32 cellular contexts compared by ENCODE assay signal in genomic region chr14:81148635-81149034, GRCh38.
DNase-seq lines count a peak whose midpoint lies in the region; ATAC-seq, FAIRE-seq and TF ChIP-seq lines count a peak whose summit lies in the region.
"Had no signal": no experiment of that assay in that cellular context is flagged by ENCODE, and none has a peak within 500 bp of the region (broad histone marks: within the 10 kb centered on the region; RNA-seq: fewer than 3 reads in every experiment).

No MANE protein-coding gene starts in this region.

- DNase-seq in HepG2 (ENCODE audit: low spot score): no peak
- DNase-seq in left lobe of liver (ENCODE audit: low spot score): no peak
- DNase-seq in right lobe of liver: no peak
- no peak for DNase-seq in HUDEP-2 (lab: John Stamatoyannopoulos, UW; ENCODE audit: unreplicated experiment in 76 of 76)
- no peak for DNase-seq in DMS79 (lab: John Stamatoyannopoulos, UW)
- DNase-seq: 8988T; ACHN; AML-193; BE2C; C1 segment of cervical spinal cord; Caco-2; Calu3; CD4-positive, alpha-beta memory T cell; CD4-positive, alpha-beta T cell; CD4-positive, CD25-positive, alpha-beta regulatory T cell; CD8-positive, alpha-beta memory T cell; CD8-positive, alpha-beta T cell; COR-L47; DMS 273 treated with DMSO at 0.1 percent for 48 hours; DMS153; DMS53; DMS79 treated with DMSO at 0.1 percent for 48 hours; DND-41; EL had no signal

- H3K9ac ChIP-seq in liver (ENCODE audit: low read depth in 1 of 2, low read length in 2 of 2) (no peak overlapping the region), HepG2 (ENCODE audit: insufficient read depth, low read depth, low read length) (no peak overlapping the region)
- H3K9ac ChIP-seq: BLaER1; BLaER1 treated with 17β-estradiol and CSF1 and Interleukin-3, amounts not matched to agents 10 nM and 100 nM had no signal

- H4K20me1 ChIP-seq in HepG2 (ENCODE audit: insufficient read depth, low read length): no peaks in the 10 kb centered on the region
- H4K20me1 ChIP-seq: BLaER1; BLaER1 treated with 17β-estradiol and CSF1 and Interleukin-3, amounts not matched to agents 10 nM and 100 nM had no signal

- H3K4me1 ChIP-seq in liver (ENCODE audit: control insufficient read depth in 4 of 4, insufficient read depth in 4 of 4, low read length in 3 of 4) (peaks cover 2 to 21% (median 13%) of the 10 kb centered on the region in 4 donors), HepG2 (ENCODE audit: insufficient read depth, low read length) (no peaks in the 10 kb centered on the region), right lobe of liver (peaks cover 0 to 28% (median 3%) of the 10 kb centered on the region in 4 donors)
- H3K4me1 ChIP-seq: A549, Caco-2 had no signal

- no peak for FAIRE-seq in HepG2 (lab: Jason Lieb, UNC)
- FAIRE-seq: A204.1, A549, D721Med had no signal

- TF ChIP-seq EP300 in HepG2 (IDR thresholded peaks at IDR 0.05; ENCODE audit: low read depth in 2 of 2, low read length in 2 of 2) (no peak), HepG2 (CRISPR knock-in tag; IDR thresholded peaks at IDR 0.05; ENCODE audit: borderline replicate concordance) (no peak)

- CTCF ChIA-PET in HepG2 (lab: Yijun Ruan, JAX; ENCODE audit: low intra/inter-chr PET ratio, low total read pairs): no interaction called here

- H3K4me2 ChIP-seq in HepG2 (ENCODE audit: low read depth, low read length): no peak overlapping the region
- H3K4me2 ChIP-seq: A549; BLaER1; BLaER1 treated with 17β-estradiol and CSF1 and Interleukin-3, amounts not matched to agents 10 nM and 100 nM had no signal

- no peak for ATAC-seq in HepG2
- peak; percentile 73 for ATAC-seq in left lobe of liver
- ATAC-seq in right lobe of liver: peak; percentile 64 to 77 (median 70)
- ATAC-seq: A549; CD8-positive, alpha-beta T cell had no signal

- H3K4me3 ChIP-seq in liver (ENCODE audit: low read depth in 1 of 3, low read length in 3 of 3) (no peak overlapping the region), HepG2 (replicated peaks in 1 of 3; ENCODE audit: insufficient read depth in 1 of 3, low read depth in 2 of 3, low read length in 3 of 3) (no peak overlapping the region), right lobe of liver (no peak overlapping the region)
- H3K4me3 ChIP-seq: A549; BLaER1; BLaER1 treated with 17β-estradiol and CSF1 and Interleukin-3, amounts not matched to agents 10 nM and 100 nM had no signal

- TF ChIP-seq POLR2A in HepG2 (IDR thresholded peaks at IDR 0.05; ENCODE audit: insufficient read depth in 1 of 2, low read depth in 2 of 2, low read length in 2 of 2): no peak
- no peak for TF ChIP-seq POLR2A in right lobe of liver (IDR thresholded peaks at IDR 0.05)

- TF ChIP-seq CTCF in liver (IDR thresholded peaks at IDR 0.05; ENCODE audit: low read depth, low read length, missing input control): no peak
- TF ChIP-seq CTCF in HepG2 (CRISPR knock-in tag; IDR thresholded peaks at IDR 0.05): no peak
- no peak for TF ChIP-seq CTCF in right lobe of liver (IDR thresholded peaks at IDR 0.05)

- H3K36me3 ChIP-seq in liver (ENCODE audit: control insufficient read depth in 4 of 4, insufficient read depth in 3 of 4, low read depth in 1 of 4, low read length in 3 of 4): peaks cover 0 to under 1% (median 0%) of the 10 kb centered on the region in 4 donors
- H3K36me3 ChIP-seq in HepG2 (replicated peaks in 1 of 2; ENCODE audit: control insufficient read depth in 1 of 2, insufficient read depth in 2 of 2, low read length in 2 of 2): no peaks in the 10 kb centered on the region
- no peaks in the 10 kb centered on the region for H3K36me3 ChIP-seq in right lobe of liver
- H3K36me3 ChIP-seq: BE2C; BLaER1; BLaER1 treated with 17β-estradiol and CSF1 and Interleukin-3, amounts not matched to agents 10 nM and 100 nM had no signal

- intact Hi-C loops in HepG2 (cut with micrococcal nuclease; ENCODE audit: unreplicated experiment): no loop called here
- intact Hi-C loops in right lobe of liver (cut with DNase I): no loop called here

- WGBS in liver: 28% methylated on average over 4 of the region's 4 CpGs
- WGBS in HepG2 (ENCODE audit: low lambda C conversion rate): 18% methylated on average over 4 of the region's 4 CpGs
- WGBS in right lobe of liver (ENCODE audit: insufficient coverage, low coverage, low lambda C conversion rate, missing lambda C conversion rate): 23% methylated on average over 4 of the region's 4 CpGs

- H3K27me3 ChIP-seq in liver (ENCODE audit: control insufficient read depth in 4 of 4, insufficient read depth in 4 of 4, low read length in 3 of 4) (no peaks in the 10 kb centered on the region), HepG2 (ENCODE audit: control insufficient read depth in 1 of 2, insufficient read depth in 2 of 2, low read length in 2 of 2) (no peaks in the 10 kb centered on the region), right lobe of liver (no peaks in the 10 kb centered on the region)
- H3K27me3 ChIP-seq: BE2C; BLaER1; BLaER1 treated with 17β-estradiol and CSF1 and Interleukin-3, amounts not matched to agents 10 nM and 100 nM had no signal

- H2AFZ ChIP-seq in HepG2 (ENCODE audit: low read length): no peak overlapping the region

- in situ Hi-C loops in HepG2 (cut with HindIII; ENCODE audit: extremely low pct_ligation_motif_present, low pct_unique_long_range_greater_than_20kb): no loop called here

- no TSS peak for BruUV-seq in HepG2 (replicated peaks; lab: Mats Ljungman, UMichigan)

- no peaks in the 10 kb centered on the region for H3K79me2 ChIP-seq in HepG2 (ENCODE audit: insufficient read depth, low read length)

- TF ChIP-seq RAD21 in liver (IDR thresholded peaks at IDR 0.05): no peak
- no peak for TF ChIP-seq RAD21 in HepG2 (CRISPR knock-in tag; IDR thresholded peaks at IDR 0.05)

- POLR2A ChIA-PET in HepG2 (lab: Yijun Ruan, JAX): no interaction called here

- no peak overlapping the region for H3K27ac ChIP-seq in liver (ENCODE audit: low read depth in 1 of 2, low read length in 2 of 2)
- H3K27ac ChIP-seq in HepG2 (ENCODE audit: extremely low read length, insufficient read depth, low read length): no peak overlapping the region
- peak overlapping the region in 1 of 3 donors; percentile 22 for H3K27ac ChIP-seq in right lobe of liver
- H3K27ac ChIP-seq: 22Rv1; A549; BLaER1; BLaER1 treated with 17β-estradiol and CSF1 and Interleukin-3, amounts not matched to agents 10 nM and 100 nM; C4-2B had no signal

- H3K9me3 ChIP-seq in liver (ENCODE audit: control insufficient read depth in 4 of 4, low read length in 3 of 4) (no peaks in the 10 kb centered on the region), HepG2 (ENCODE audit: low read length) (no peaks in the 10 kb centered on the region), right lobe of liver (no peaks in the 10 kb centered on the region)
- H3K9me3 ChIP-seq: A549, BE2C, Caco-2 had no signal

TF ChIP-seq in liver, 16 proteins besides CTCF, POLR2A, EP300 and RAD21:
- TF ChIP-seq MAX (IDR thresholded peaks at IDR 0.05): peak; percentile 9
- TF ChIP-seq RXRA (IDR thresholded peaks at IDR 0.05): peak in 1 of 2 donors; percentile 37
- TF ChIP-seq ZBTB33 (IDR thresholded peaks at IDR 0.05): no peak
- TF ChIP-seq HNF4A (conservative IDR thresholded peaks at IDR 0.05): peak; percentile 59 to 80
- TF ChIP-seq JUND (IDR thresholded peaks at IDR 0.05): no peak
- TF ChIP-seq TAF1 (conservative IDR thresholded peaks at IDR 0.05): no peak
- TF ChIP-seq HNF4G (IDR thresholded peaks at IDR 0.05): no peak

TF ChIP-seq in HepG2, 621 proteins besides CTCF, POLR2A, EP300 and RAD21:
- TF ChIP-seq PAWR (CRISPR knock-in tag; IDR thresholded peaks at IDR 0.05; ENCODE audit: borderline replicate concordance) (no peak), FOXA3 (CRISPR knock-in tag; IDR thresholded peaks at IDR 0.05) (no peak), ZNF335 (CRISPR knock-in tag; IDR thresholded peaks at IDR 0.05) (no peak), FOXK2 (IDR thresholded peaks at IDR 0.05) (no peak), TBL1XR1 (IDR thresholded peaks at IDR 0.05; ENCODE audit: borderline replicate concordance, low read length, partially characterized antibody) (no peak), ZFP36 (IDR thresholded peaks at IDR 0.05; ENCODE audit: borderline replicate concordance, low read depth, low read length, partially characterized antibody) (no peak), ZBTB20 (CRISPR knock-in tag; IDR thresholded peaks at IDR 0.05; ENCODE audit: borderline replicate concordance, low read depth) (no peak), ZNF138 (CRISPR knock-in tag; IDR thresholded peaks at IDR 0.05; ENCODE audit: low read depth) (no peak), DDIT3 (CRISPR knock-in tag; IDR thresholded peaks at IDR 0.05) (no peak), POGZ (CRISPR knock-in tag; IDR thresholded peaks at IDR 0.05) (no peak)
